ENCODE assay signal across 1 cellular context in genomic region chr11:117873828-117874125, GRCh38.
A peak's percentile ranks its signal among the peaks of the same experiment; 100 is the strongest.
TF ChIP-seq lines count a peak whose summit lies in the region.

No MANE protein-coding gene starts in this region.

TF ChIP-seq in K562, 482 proteins besides CTCF, POLR2A, EP300 and RAD21:
- no peak for TF ChIP-seq MED1 (CRISPR knock-in tag; IDR thresholded peaks at IDR 0.05; ENCODE audit: borderline replicate concordance)
- 0 out of 2 replicates have a peak, but pooled peaks have one; percentile 14 for TF ChIP-seq USF2 (CRISPR knock-in tag; IDR thresholded peaks at IDR 0.05)
- no peak for TF ChIP-seq SLC30A9 (CRISPR knock-in tag; IDR thresholded peaks at IDR 0.05)
- TF ChIP-seq, protein P1, sequence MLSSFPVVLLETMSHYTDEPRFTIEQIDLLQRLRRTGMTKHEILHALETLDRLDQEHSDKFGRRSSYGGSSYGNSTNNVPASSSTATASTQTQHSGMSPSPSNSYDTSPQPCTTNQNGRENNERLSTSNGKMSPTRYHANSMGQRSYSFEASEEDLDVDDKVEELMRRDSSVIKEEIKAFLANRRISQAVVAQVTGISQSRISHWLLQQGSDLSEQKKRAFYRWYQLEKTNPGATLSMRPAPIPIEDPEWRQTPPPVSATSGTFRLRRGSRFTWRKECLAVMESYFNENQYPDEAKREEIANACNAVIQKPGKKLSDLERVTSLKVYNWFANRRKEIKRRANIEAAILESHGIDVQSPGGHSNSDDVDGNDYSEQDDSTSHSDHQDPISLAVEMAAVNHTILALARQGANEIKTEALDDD (IDR thresholded peaks at IDR 0.05): no peak
